ENCODE assay signal across 30 cellular contexts in the genomic region with DNA sequence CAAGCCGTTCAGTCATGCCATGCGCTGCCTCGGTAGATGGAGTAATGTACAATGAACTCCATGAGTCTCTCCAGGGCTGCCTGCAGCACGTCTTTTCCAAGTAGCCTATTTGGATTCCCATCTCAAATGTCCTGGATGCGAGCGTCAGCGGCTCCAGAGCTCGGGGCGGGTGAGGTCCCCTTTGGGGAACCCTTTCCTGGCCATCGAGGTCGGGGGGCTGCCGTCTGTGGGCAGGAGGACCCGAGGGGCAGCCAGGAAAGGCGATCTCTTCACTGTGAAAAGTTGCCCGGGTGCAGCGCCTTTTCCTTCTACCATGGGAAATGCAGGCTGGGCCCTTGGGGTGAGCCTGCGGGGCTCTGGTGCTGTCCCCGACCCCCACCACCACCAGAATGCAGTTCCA. TPM values are rescaled to one million over a fixed set of nuclear protein-coding genes. Genes with fewer than 3 reads are reported as not detected.
"Had no signal": no experiment of that assay in that cellular context is flagged by ENCODE, and none has a peak within 500 bp of the region (broad histone marks: within the 10 kb centered on the region; RNA-seq: fewer than 3 reads in every experiment).

No MANE protein-coding gene starts in this region.

- H3K4me3 ChIP-seq: Peyer's patch had no signal

- H3K9me3 ChIP-seq: Peyer's patch had no signal

- H3K9ac ChIP-seq: KMS-11 had no signal

- H3K27ac ChIP-seq: brain microvascular endothelial cell, KMS-11, Peyer's patch had no signal

- H3K36me3 ChIP-seq: Peyer's patch had no signal

- H3K27me3 Mint-ChIP-seq: activated CD4-positive, alpha-beta T cell treated with anti-CD3 and anti-CD28 coated beads, Interleukin-2, amount 10 ng/mL, durations not matched to agents 24 days and 14 days; activated CD8-positive, alpha-beta T cell treated with anti-CD3 and anti-CD28 coated beads for 36 hours; activated naive CD8-positive, alpha-beta T cell; activated naive CD8-positive, alpha-beta T cell treated with anti-CD3 and anti-CD28 coated beads, Interleukin-2, amount 50 U/mL, for 24 hours; activated T-cell treated with anti-CD3 and anti-CD28 coated beads, Interleukin-2, amount 50 U/mL, for 24 hours had no signal

- H3K4me3 Mint-ChIP-seq: activated CD4-positive, alpha-beta T cell treated with anti-CD3 and anti-CD28 coated beads, Interleukin-2, amount 10 ng/mL, durations not matched to agents 24 days and 14 days; activated CD8-positive, alpha-beta T cell treated with anti-CD3 and anti-CD28 coated beads for 36 hours; activated naive CD8-positive, alpha-beta T cell; activated naive CD8-positive, alpha-beta T cell treated with anti-CD3 and anti-CD28 coated beads, Interleukin-2, amount 50 U/mL, for 24 hours; activated T-cell treated with anti-CD3 and anti-CD28 coated beads, Interleukin-2, amount 50 U/mL, for 24 hours had no signal

- H3K4me1 Mint-ChIP-seq: activated CD4-positive, alpha-beta T cell treated with anti-CD3 and anti-CD28 coated beads, Interleukin-2, amount 10 ng/mL, durations not matched to agents 24 days and 14 days; activated naive CD8-positive, alpha-beta T cell treated with anti-CD3 and anti-CD28 coated beads, Interleukin-2, amount 50 U/mL, for 24 hours had no signal

- H3K36me3 Mint-ChIP-seq: activated naive CD8-positive, alpha-beta T cell had no signal

- H3K9me3 Mint-ChIP-seq: activated CD4-positive, alpha-beta T cell treated with anti-CD3 and anti-CD28 coated beads, Interleukin-2, amount 10 ng/mL, durations not matched to agents 24 days and 14 days; activated CD8-positive, alpha-beta T cell treated with anti-CD3 and anti-CD28 coated beads for 36 hours; activated naive CD8-positive, alpha-beta T cell treated with anti-CD3 and anti-CD28 coated beads, Interleukin-2, amount 50 U/mL, for 24 hours; activated T-cell treated with anti-CD3 and anti-CD28 coated beads, Interleukin-2, amount 50 U/mL, for 24 hours; activated T-helper 2 cell treated with anti-CD3 and anti-CD28 coated beads, Interferon-gamma antibody, Interleukin-2, Interleukin-4, amounts not matched to agents 10 μg/mL and 5 μg/mL and 100 μg/mL, durations not matched to agents 14 hours and 24 hours and 36 hours had no signal

- ATAC-seq: activated CD8-positive, alpha-beta T cell treated with anti-CD3 and anti-CD28 coated beads for 36 hours; activated naive CD8-positive, alpha-beta T cell treated with anti-CD3 and anti-CD28 coated beads, Interleukin-2, amount 50 U/mL, for 24 hours; PC-3; Right ventricle myocardium inferior had no signal

- DNase-seq: activated CD4-positive, alpha-beta T cell treated with anti-CD3 and anti-CD28 coated beads, Interleukin-2, amount 10 ng/mL, durations not matched to agents 24 days and 14 days; activated CD4-positive, alpha-beta T cell treated with anti-CD3 and anti-CD28 coated beads, Interleukin-2, amount 50 U/mL, for 4 hours; activated CD8-positive, alpha-beta T cell treated with anti-CD3 and anti-CD28 coated beads for 36 hours; activated gamma-delta T cell; activated naive CD4-positive, alpha-beta T cell treated with Interleukin-2 at 50 U/mL for 16 hours; activated naive CD8-positive, alpha-beta T cell treated with anti-CD3 and anti-CD28 coated beads, Interleukin-2, amount 50 U/mL, for 24 hours; activated T-cell treated with anti-CD3 and anti-CD28 coated beads, Interleukin-2, amount 50 U/mL, for 24 hours; anterior cingulate cortex; brain microvascular endothelial cell; MM.1S; MV-4-11; NCI-H1092; NCI-H1436 treated with DMSO at 0.1 percent for 48 hours; NCI-H1694 treated with DMSO at 0.1 percent for 48 hours; NCI-H2029; NCI-H345; NCI-H524 treated with DMSO at 0.1 percent for 48 hours; PC-3; Peyer's patch; RPMI8226; SW 1271; T-helper 1 cell; T-helper 2 cell; T1000 had no signal

- H3K27ac Mint-ChIP-seq: activated CD4-positive, alpha-beta T cell treated with anti-CD3 and anti-CD28 coated beads, Interleukin-2, amount 10 ng/mL, durations not matched to agents 24 days and 14 days; activated CD8-positive, alpha-beta T cell treated with anti-CD3 and anti-CD28 coated beads for 36 hours; activated naive CD8-positive, alpha-beta T cell; activated naive CD8-positive, alpha-beta T cell treated with anti-CD3 and anti-CD28 coated beads, Interleukin-2, amount 50 U/mL, for 24 hours; activated T-cell treated with anti-CD3 and anti-CD28 coated beads, Interleukin-2, amount 50 U/mL, for 24 hours; activated T-helper 2 cell treated with anti-CD3 and anti-CD28 coated beads, Interferon-gamma antibody, Interleukin-2, Interleukin-4, amounts not matched to agents 10 μg/mL and 5 μg/mL and 100 μg/mL, durations not matched to agents 14 hours and 24 hours and 36 hours had no signal

- H3K27me3 ChIP-seq: brain microvascular endothelial cell, Peyer's patch had no signal

- H3K4me1 ChIP-seq: Peyer's patch had no signal

RNA-seq across cellular contexts. Expression of gene FCN2, which starts 36.9 kb away (rescaled TPM):
- total RNA-seq: activated CD4-positive, alpha-beta T cell treated with anti-CD3 and anti-CD28 coated beads, Interleukin-2, amount 10 ng/mL, durations not matched to agents 24 days and 14 days; activated CD8-positive, alpha-beta T cell treated with anti-CD3 and anti-CD28 coated beads for 36 hours; activated T-helper 2 cell treated with anti-CD3 and anti-CD28 coated beads, Interferon-gamma antibody, Interleukin-2, Interleukin-4, amounts not matched to agents 10 μg/mL and 5 μg/mL and 100 μg/mL, durations not matched to agents 14 hours and 24 hours and 36 hours; LHCN-M2; NCI-H460; PC-3; Peyer's patch; Right ventricle myocardium inferior had no signal
